Comparison of ENCODE assay signal across 10 cellular contexts in the genomic region with DNA sequence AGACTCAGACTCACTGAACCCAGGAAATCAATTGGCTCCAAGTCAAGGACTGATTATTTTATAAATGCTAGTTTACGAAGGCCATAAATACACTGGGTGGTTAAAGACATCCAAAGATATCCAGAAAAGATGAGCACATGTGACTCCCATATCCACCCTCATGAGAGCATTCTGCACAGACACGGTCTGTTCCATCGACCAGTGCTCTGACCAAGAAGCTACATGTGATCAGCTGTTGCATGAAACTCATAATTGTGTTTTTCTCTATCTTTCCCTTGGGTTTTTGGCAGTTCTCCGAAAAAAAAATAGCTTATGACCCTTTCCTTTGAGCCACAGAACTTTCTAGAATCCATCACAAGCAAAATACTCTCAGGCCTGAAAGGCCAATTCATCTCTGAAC. TPM values are rescaled to one million over a fixed set of nuclear protein-coding genes. Genes with fewer than 3 reads are reported as not detected.
"Had no signal": no experiment of that assay in that cellular context is flagged by ENCODE, and none has a peak within 500 bp of the region (broad histone marks: within the 10 kb centered on the region; RNA-seq: fewer than 3 reads in every experiment).

No MANE protein-coding gene starts in this region.

- ATAC-seq: HCT116, HepG2 had no signal

- H3K9me3 ChIP-seq: HAP-1 had no signal

- DNase-seq: GM23248, GOT3, H7, HFFc6 had no signal

- H3K4me3 Mint-ChIP-seq: HFFc6, IgD-negative memory B cell had no signal

- H2AFZ ChIP-seq: GM23248 had no signal

- FAIRE-seq: HepG2 had no signal

- H3K4me3 ChIP-seq: GM23248, HAP-1 had no signal

- H3K27ac ChIP-seq: GM23248, HL-60 had no signal

- H3K9ac ChIP-seq: GM23248 had no signal

- H3K36me3 Mint-ChIP-seq: IgD-negative memory B cell had no signal

- H3K27ac Mint-ChIP-seq: HFFc6, IgD-negative memory B cell had no signal

- H3K9me3 Mint-ChIP-seq: HFFc6, IgD-negative memory B cell had no signal

RNA-seq across cellular contexts. Expression of gene PIR, which starts 2.7 kb away (rescaled TPM):
- polyA plus RNA-seq: IgD-negative memory B cell had no signal

RNA-seq across cellular contexts. Expression of gene BMX, which starts 4.8 kb away (rescaled TPM):
- total RNA-seq: GM23248, H4, H7, HepG2, HFFc6 had no signal
- polyA plus RNA-seq: GM23248, HepG2, IgD-negative memory B cell had no signal
